In genomic region chr16:88451586-88452484, GRCh38 we compare ENCODE assay signal across 8 cellular contexts. TPM values are rescaled to one million over a fixed set of nuclear protein-coding genes. Genes with fewer than 3 reads are reported as not detected.
A peak's percentile ranks its signal among the peaks of the same experiment; 100 is the strongest.
DNase-seq lines count a peak whose midpoint lies in the region; ATAC-seq, FAIRE-seq and TF ChIP-seq lines count a peak whose summit lies in the region.

No MANE protein-coding gene starts in this region.

- H3K4me3 Mint-ChIP-seq in progenitor cell of endocrine pancreas (ENCODE audit: low read depth) = peak overlapping the region; percentile 49

- no peaks in the 10 kb centered on the region for H3K36me3 ChIP-seq in colonic mucosa
- no peaks in the 10 kb centered on the region for H3K36me3 ChIP-seq in small intestine (ENCODE audit: control insufficient read depth in 2 of 2, insufficient read depth in 2 of 2, low read length in 2 of 2)

- peaks cover 7% of the 10 kb centered on the region for H3K4me1 Mint-ChIP-seq in progenitor cell of endocrine pancreas (ENCODE audit: low read depth)

- ATAC-seq in GM18511 (IDR thresholded peaks at IDR 0.05; ENCODE audit: unreplicated experiment) = no peak
- ATAC-seq in HG02610 (IDR thresholded peaks at IDR 0.05; ENCODE audit: unreplicated experiment) = no peak

- TF ChIP-seq CTCF in NB4 (IDR thresholded peaks at IDR 0.05; ENCODE audit: low read depth, low read length) (no peak), colonic mucosa (IDR thresholded peaks at IDR 0.05) (no peak), progenitor cell of endocrine pancreas (IDR thresholded peaks at IDR 0.05; ENCODE audit: unreplicated experiment) (no peak)

- H3K9me3 Mint-ChIP-seq in progenitor cell of endocrine pancreas (ENCODE audit: low read depth) = no peaks in the 10 kb centered on the region

- H3K36me3 Mint-ChIP-seq in progenitor cell of endocrine pancreas (ENCODE audit: insufficient read depth) = no peaks in the 10 kb centered on the region

- in situ Hi-C loops in Caki2 (cut with HindIII; ENCODE audit: low pct_unique_long_range_greater_than_20kb, low sequenced_read_pairs) = no loop called here

- H3K27ac Mint-ChIP-seq in progenitor cell of endocrine pancreas = no peak overlapping the region

- H3K4me3 ChIP-seq in NB4 (ENCODE audit: low read depth, low read length) (no peak overlapping the region), colonic mucosa (peak overlapping the region; percentile 31), small intestine (ENCODE audit: low read depth in 1 of 2, low read length in 2 of 2) (no peak overlapping the region)

- H3K27me3 ChIP-seq in colonic mucosa (no peaks in the 10 kb centered on the region), small intestine (ENCODE audit: control insufficient read depth in 2 of 2, insufficient read depth in 2 of 2, low read length in 2 of 2) (no peaks in the 10 kb centered on the region)

- no peaks in the 10 kb centered on the region for H3K9me3 ChIP-seq in colonic mucosa
- H3K9me3 ChIP-seq in small intestine (ENCODE audit: control insufficient read depth, low read depth) = no peaks in the 10 kb centered on the region

- WGBS in small intestine, 3 donors = 40 to 43% (median 43%) methylated on average over 29 to 30 of the region's 30 CpGs

- H3K4me1 ChIP-seq in colonic mucosa (peaks cover 9% of the 10 kb centered on the region), small intestine (ENCODE audit: control insufficient read depth in 2 of 2, insufficient read depth in 1 of 2, low read depth in 1 of 2, low read length in 1 of 2) (no peaks in the 10 kb centered on the region)

- no peak overlapping the region for H3K27ac ChIP-seq in colonic mucosa
- no peak overlapping the region for H3K27ac ChIP-seq in small intestine (ENCODE audit: low read depth in 1 of 2, low read length in 1 of 2)

- no peak for FAIRE-seq in small intestine (lab: Jason Lieb, UNC)

- H3K9ac ChIP-seq in colonic mucosa (ENCODE audit: low read depth in 2 of 2, low read length in 2 of 2) = peak overlapping the region in 1 of 2 donors; percentile 68

- no peak for TF ChIP-seq POLR2A in NB4 (IDR thresholded peaks at IDR 0.05; ENCODE audit: extremely low read depth, insufficient read length)

- H3K27me3 Mint-ChIP-seq in progenitor cell of endocrine pancreas = peaks cover 22% of the 10 kb centered on the region

- intact Hi-C loops in colonic mucosa (cut with DNase I) = loop anchor here (10.0 kb wide), 1 partner anchor 403 kb away; the partner anchor contains the start of genes GALNS and TRAPPC2L

- DNase-seq in Caki2 (ENCODE audit: low read depth) (peak; percentile 30), NB4 (ENCODE audit: low read depth) (peak; percentile 72), colonic mucosa (peak; percentile 49), progenitor cell of endocrine pancreas (ENCODE audit: low spot score, unreplicated experiment) (no peak), small intestine (no peak)
- no peak for DNase-seq in activated effector memory CD4-positive, alpha-beta T cell treated with Interleukin-2 at 50 U/mL for 16 hours

RNA-seq across cellular contexts. Expression of gene ZFPM1, which starts 1.2 kb away (rescaled TPM):
- total RNA-seq in Caki2 (2014; rRNA removed; shearing (Covaris generic); ENCODE audit: low replicate concordance) = 0.35 and 1.3 TPM in 2 replicates
- total RNA-seq in colonic mucosa = 10 to 100 TPM in 1 of 2 donors, 1 to 10 TPM in 1; 6.6 to 12.5 TPM
- 88.5 and 90.6 TPM in 2 replicates for total RNA-seq in progenitor cell of endocrine pancreas
- 10 to 100 TPM in 1 of 3 donors, 1 to 10 TPM in 2; 8.1 to 14.9 (median 9.2) TPM for polyA plus RNA-seq in small intestine

Comparison
In these comparisons a context has a peak if more than half of its experiments do, and no peak if none do; other contexts are left out.
1. DNase-seq: peak in Caki2 (single experiment), NB4 (single experiment) and colonic mucosa (single experiment); none in progenitor cell of endocrine pancreas (single experiment), activated effector memory CD4-positive, alpha-beta T cell treated with Interleukin-2 at 50 U/mL for 16 hours (single experiment) and small intestine (single experiment).